Comparison of ENCODE assay signal across 26 cellular contexts in genomic region chr1:102861247-102861646, GRCh38.
"Had no signal": no experiment of that assay in that cellular context is flagged by ENCODE, and none has a peak within 500 bp of the region (broad histone marks: within the 10 kb centered on the region; RNA-seq: fewer than 3 reads in every experiment).

No MANE protein-coding gene starts in this region.

- H3K27me3 ChIP-seq: esophagus muscularis mucosa, ovary, suprapubic skin, tibial artery had no signal

- H3K36me3 ChIP-seq: esophagus muscularis mucosa, ovary, suprapubic skin, tibial artery, WERI-Rb-1 had no signal

- DNase-seq: activated CD4-positive, alpha-beta memory T cell treated with anti-CD3 and anti-CD28 coated beads for 36 hours; activated CD4-positive, alpha-beta T cell treated with anti-CD3 and anti-CD28 coated beads, Interleukin-2, amount 10 ng/mL, durations not matched to agents 24 days and 14 days; activated CD4-positive, CD25-positive, alpha-beta regulatory T cell treated with anti-CD3 and anti-CD28 coated beads, Interleukin-2, amount 50 U/mL, for 72 hours; activated CD8-positive, alpha-beta memory T cell treated with anti-CD3 and anti-CD28 coated beads, Interleukin-2, amount 50 U/mL, for 48 hours; activated gamma-delta T cell treated with Interleukin-2 at 50 U/mL for 16 hours; activated naive CD8-positive, alpha-beta T cell treated with anti-CD3 and anti-CD28 coated beads, Interleukin-2, amount 50 U/mL, for 24 hours; activated T-cell treated with anti-CD3 and anti-CD28 coated beads, Interleukin-2, amount 50 U/mL, for 4 hours; dermis blood vessel endothelial cell; effector CD4-positive, alpha-beta T cell; head of caudate nucleus; hippocampal formation; left cardiac atrium; mammary epithelial cell; naive B cell; ovary; small intestine; stimulated activated CD4-positive, alpha-beta T cell treated with anti-CD3 and anti-CD28 coated beads, Interleukin-4, amount 100 ng/mL, for 24 hours; stimulated activated naive CD8-positive, alpha-beta T cell treated with anti-CD3 and anti-CD28 coated beads, Interleukin-15, amount 100 ng/mL, for 72 hours; T1000; tibial artery; WERI-Rb-1 had no signal

- H3K9me3 ChIP-seq: ovary, tibial artery had no signal

- H3K27ac ChIP-seq: esophagus muscularis mucosa, ovary, suprapubic skin, tibial artery, WERI-Rb-1 had no signal

- H3K4me3 ChIP-seq: esophagus muscularis mucosa, ovary, suprapubic skin, tibial artery had no signal

- ATAC-seq: activated naive CD8-positive, alpha-beta T cell treated with anti-CD3 and anti-CD28 coated beads, Interleukin-2, amount 50 U/mL, for 24 hours; activated T-cell treated with anti-CD3 and anti-CD28 coated beads, Interleukin-2, amount 50 U/mL, for 4 hours; activated T-helper 17 cell treated with anti-CD3 and anti-CD28 coated beads, Interleukin-2, amount 50 U/mL, for 72 hours; left cardiac atrium; sciatic nerve; stimulated activated memory B cell treated with anti-CD40 and anti-IgM and Interleukin-4, amounts not matched to agents 10 μg/mL and 1 μg/mL and 100 μg/mL, for 72 hours; stimulated activated naive CD8-positive, alpha-beta T cell treated with anti-CD3 and anti-CD28 coated beads, Interleukin-15, amount 100 ng/mL, for 72 hours had no signal

- H3K4me1 ChIP-seq: esophagus muscularis mucosa, suprapubic skin, tibial artery had no signal
